Comparison of ENCODE assay signal across 13 cellular contexts in genomic region chr4:2286904-2287593, GRCh38. TPM values are rescaled to one million over a fixed set of nuclear protein-coding genes. Genes with fewer than 3 reads are reported as not detected.
A peak's percentile ranks its signal among the peaks of the same experiment; 100 is the strongest.
DNase-seq lines count a peak whose midpoint lies in the region; ATAC-seq and TF ChIP-seq lines count a peak whose summit lies in the region.
"Had no signal": no experiment of that assay in that cellular context is flagged by ENCODE, and none has a peak within 500 bp of the region (broad histone marks: within the 10 kb centered on the region; RNA-seq: fewer than 3 reads in every experiment).

No MANE protein-coding gene starts in this region.

- no peaks in the 10 kb centered on the region for H3K36me3 ChIP-seq in testis (ENCODE audit: low read depth, missing control alignments)
- H3K36me3 ChIP-seq: cardiac muscle cell, SJSA1 had no signal

- no peak for TF ChIP-seq POLR2A in testis (IDR thresholded peaks at IDR 0.05)

- no peaks in the 10 kb centered on the region for H3K27me3 Mint-ChIP-seq in natural killer cell treated with Interleukin-12 subunit alpha and Interleukin-12 subunit beta and Interleukin-15 and Interleukin-18, amount 100 ng/mL, for 72 hours
- H3K27me3 Mint-ChIP-seq in natural killer cell (ENCODE audit: low read depth in 2 of 2) (no peaks in the 10 kb centered on the region), T-helper 17 cell (no peaks in the 10 kb centered on the region)
- H3K27me3 Mint-ChIP-seq: B cell had no signal

- no peaks in the 10 kb centered on the region for H3K9me3 ChIP-seq in T-helper 17 cell (ENCODE audit: control insufficient read depth, low read length, poor library complexity, severe bottlenecking)
- H3K9me3 ChIP-seq in testis, result no peaks in the 10 kb centered on the region
- H3K9me3 ChIP-seq: SJSA1 had no signal

- H3K27ac Mint-ChIP-seq in natural killer cell treated with Interleukin-12 subunit alpha and Interleukin-12 subunit beta and Interleukin-15 and Interleukin-18, amount 100 ng/mL, for 72 hours, result no peak overlapping the region
- H3K27ac Mint-ChIP-seq in natural killer cell, result peak overlapping the region in 1 of 2 donors; percentile 58
- H3K27ac Mint-ChIP-seq in T-helper 17 cell, result peak overlapping the region; percentile 11
- H3K27ac Mint-ChIP-seq: B cell had no signal

- no peaks in the 10 kb centered on the region for H3K9me3 Mint-ChIP-seq in natural killer cell treated with Interleukin-12 subunit alpha and Interleukin-12 subunit beta and Interleukin-15 and Interleukin-18, amount 100 ng/mL, for 72 hours
- no peaks in the 10 kb centered on the region for H3K9me3 Mint-ChIP-seq in natural killer cell

- ATAC-seq in natural killer cell treated with Interleukin-12 subunit alpha and Interleukin-12 subunit beta and Interleukin-15 and Interleukin-18, amount 100 ng/mL, for 72 hours, result no peak
- ATAC-seq in natural killer cell (no peak), T-helper 17 cell (no peak), HG03442 (IDR thresholded peaks at IDR 0.05; ENCODE audit: unreplicated experiment) (no peak)

- H3K27ac ChIP-seq in testis, result no peak overlapping the region
- H3K27ac ChIP-seq: cardiac muscle cell, SJSA1 had no signal

- peak; percentile 51 for DNase-seq in natural killer cell treated with Interleukin-12 subunit alpha and Interleukin-12 subunit beta and Interleukin-15 and Interleukin-18, amount 100 ng/mL, for 72 hours (ENCODE audit: low spot score)
- no peak for DNase-seq in natural killer cell
- DNase-seq in T-helper 17 cell, result peak in 2 of 3 donors; percentile 3
- DNase-seq in left kidney (ENCODE audit: low read depth, low spot score), result peak; percentile 84
- no peak for DNase-seq in NCI-H1048 (lab: John Stamatoyannopoulos, UW)
- DNase-seq in NOMO-1 treated with DMSO at 0.1 percent for 48 hours (lab: John Stamatoyannopoulos, UW; ENCODE audit: unreplicated experiment), result no peak
- no peak for DNase-seq in testis
- DNase-seq: activated naive CD4-positive, alpha-beta T cell treated with anti-CD3 and anti-CD28 coated beads, Interleukin-2, amount 50 U/mL, for 16 hours; DMS79 had no signal

- no peaks in the 10 kb centered on the region for H3K27me3 ChIP-seq in testis
- H3K27me3 ChIP-seq: cardiac muscle cell, SJSA1 had no signal

- no peak overlapping the region for H3K4me3 Mint-ChIP-seq in natural killer cell treated with Interleukin-12 subunit alpha and Interleukin-12 subunit beta and Interleukin-15 and Interleukin-18, amount 100 ng/mL, for 72 hours
- H3K4me3 Mint-ChIP-seq in natural killer cell (no peak overlapping the region), T-helper 17 cell (no peak overlapping the region)
- H3K4me3 Mint-ChIP-seq: B cell had no signal

- TF ChIP-seq CTCF in natural killer cell (IDR thresholded peaks at IDR 0.05) (no peak), testis (IDR thresholded peaks at IDR 0.05) (no peak)

- WGBS in testis, 2 donors, result 88 to 94% methylated on average over 15 to 19 of the region's 19 CpGs

- H3K36me3 Mint-ChIP-seq in natural killer cell treated with Interleukin-12 subunit alpha and Interleukin-12 subunit beta and Interleukin-15 and Interleukin-18, amount 100 ng/mL, for 72 hours, result no peaks in the 10 kb centered on the region
- H3K36me3 Mint-ChIP-seq in natural killer cell (no peaks in the 10 kb centered on the region), T-helper 17 cell (ENCODE audit: low read depth) (no peaks in the 10 kb centered on the region)

- H3K4me3 ChIP-seq in testis, result no peak overlapping the region
- H3K4me3 ChIP-seq: cardiac muscle cell, SJSA1 had no signal

- H3K4me1 Mint-ChIP-seq in natural killer cell treated with Interleukin-12 subunit alpha and Interleukin-12 subunit beta and Interleukin-15 and Interleukin-18, amount 100 ng/mL, for 72 hours (ENCODE audit: low read depth in 2 of 2), result peaks cover 25 to 33% of the 10 kb centered on the region in 2 donors
- H3K4me1 Mint-ChIP-seq in natural killer cell (peaks cover 21 to 41% of the 10 kb centered on the region in 2 donors), T-helper 17 cell (peaks cover 26% of the 10 kb centered on the region)

- no peaks in the 10 kb centered on the region for H3K4me1 ChIP-seq in testis
- H3K4me1 ChIP-seq: SJSA1 had no signal

- intact Hi-C loops in natural killer cell (cut with micrococcal nuclease), result no loop called here
- intact Hi-C loops in testis (cut with DNase I; ENCODE audit: low total_unique reads), result no loop called here

RNA-seq across cellular contexts. Expression of gene MXD4, which starts 25.1 kb away (rescaled TPM):
- total RNA-seq in natural killer cell treated with Interleukin-12 subunit alpha and Interleukin-12 subunit beta and Interleukin-15 and Interleukin-18, amount 100 ng/mL, for 72 hours, result 10 to 100 TPM; 13.9 to 14.5 TPM
- total RNA-seq in natural killer cell (100 to 1,000 TPM; 141 to 172 (median 166) TPM), T-helper 17 cell (100 to 1,000 TPM in 1 of 2 donors, 10 to 100 TPM in 1; 81.4 to 100 TPM), testis (10 to 100 TPM; 73.8 to 76.4 TPM)
- 51.6 TPM for polyA plus RNA-seq in testis (ENCODE audit: insufficient read depth, low read depth, low replicate concordance)

RNA-seq across cellular contexts. Expression of gene HAUS3, which starts 45.1 kb away (rescaled TPM):
- 10 to 100 TPM; 17.6 to 30.0 TPM for total RNA-seq in natural killer cell treated with Interleukin-12 subunit alpha and Interleukin-12 subunit beta and Interleukin-15 and Interleukin-18, amount 100 ng/mL, for 72 hours
- 10 to 100 TPM; 38.0 to 50.3 (median 49.4) TPM for total RNA-seq in natural killer cell
- total RNA-seq in T-helper 17 cell, result 10 to 100 TPM; 78.5 to 94.5 TPM
- 10 to 100 TPM; 40.1 to 44.0 TPM for total RNA-seq in testis
- polyA plus RNA-seq in testis (ENCODE audit: insufficient read depth, low read depth, low replicate concordance), result 13.8 TPM

RNA-seq across cellular contexts. Expression of gene POLN, which starts 45.1 kb away (rescaled TPM):
- 1 to 10 TPM; 3.8 to 6.1 TPM for total RNA-seq in natural killer cell treated with Interleukin-12 subunit alpha and Interleukin-12 subunit beta and Interleukin-15 and Interleukin-18, amount 100 ng/mL, for 72 hours
- total RNA-seq in natural killer cell, result 1 to 10 TPM; 2.6 to 6.9 (median 3.3) TPM
- 1 to 10 TPM; 2.8 to 3.9 TPM for total RNA-seq in T-helper 17 cell
- total RNA-seq in testis, result 10 to 100 TPM; 22.9 to 23.7 TPM
- 12.2 TPM for polyA plus RNA-seq in testis (ENCODE audit: insufficient read depth, low read depth, low replicate concordance)

Comparison
In these comparisons a context has a peak if more than half of its experiments do, and no peak if none do; other contexts are left out.
1. DNase-seq: peak in natural killer cell treated with Interleukin-12 subunit alpha and Interleukin-12 subunit beta and Interleukin-15 and Interleukin-18, amount 100 ng/mL, for 72 hours (single experiment), T-helper 17 cell (2 of 3) and left kidney (single experiment); none in natural killer cell (single experiment), NCI-H1048 (single experiment), NOMO-1 treated with DMSO at 0.1 percent for 48 hours (single experiment) and testis (single experiment).
2. RNA of gene MXD4, which starts 25.1 kb away (total RNA-seq): 141 to 172 TPM in natural killer cell, 81.4 to 100 TPM in T-helper 17 cell and 73.8 to 76.4 TPM in testis; 13.9 to 14.5 TPM in natural killer cell treated with Interleukin-12 subunit alpha and Interleukin-12 subunit beta and Interleukin-15 and Interleukin-18, amount 100 ng/mL, for 72 hours; every median in the first group is over 4 times any median in the second.